Comparison of ENCODE assay signal across 9 cellular contexts in the genomic region with DNA sequence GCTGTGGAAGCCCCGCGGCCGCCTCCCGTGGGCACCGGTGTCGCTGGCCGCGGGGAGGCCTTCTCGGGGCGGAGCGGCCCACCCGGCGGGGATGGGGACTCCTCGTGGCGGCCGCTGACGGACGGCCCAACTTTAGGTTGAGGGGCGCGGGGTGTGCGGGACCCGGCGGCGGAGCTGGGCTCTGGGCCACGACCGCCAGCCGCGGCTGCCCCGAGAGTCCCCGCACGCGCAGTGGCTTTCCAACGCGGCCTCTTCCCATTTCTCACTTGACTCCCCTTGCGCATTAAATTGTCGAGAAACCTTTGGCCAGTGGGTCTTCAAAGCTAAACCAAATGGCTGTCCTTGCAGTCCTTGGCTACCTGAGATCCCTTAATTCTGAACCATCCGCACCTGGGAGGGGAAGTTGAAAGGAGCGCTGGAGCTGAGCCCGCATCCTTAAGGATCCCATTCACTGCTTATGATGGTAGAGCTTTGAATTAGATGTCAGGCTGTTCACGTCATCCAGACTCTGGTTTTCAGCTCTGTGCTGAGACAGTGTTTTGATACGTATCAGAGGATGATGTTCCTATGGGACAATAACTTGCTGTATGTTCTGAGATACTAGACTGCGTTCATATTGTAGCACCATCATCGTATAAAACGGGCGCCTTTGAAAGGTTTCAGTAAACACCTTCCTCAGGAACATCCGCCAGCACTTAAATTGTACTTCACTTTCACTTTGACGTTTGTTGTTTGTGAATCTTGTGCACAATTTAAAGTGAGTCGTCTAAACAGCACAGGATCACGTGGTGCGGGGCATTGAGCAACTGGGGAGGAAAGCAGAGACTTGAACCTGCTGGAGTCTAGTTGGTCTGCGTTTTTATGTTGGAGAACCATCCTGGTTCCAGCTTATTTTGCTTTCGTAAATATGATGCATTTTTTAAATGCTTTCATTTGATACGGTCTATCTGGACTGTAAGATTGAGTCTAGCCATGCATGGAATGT. TPM values are rescaled to one million over a fixed set of nuclear protein-coding genes. Genes with fewer than 3 reads are reported as not detected.
DNase-seq lines count a peak whose midpoint lies in the region; ATAC-seq, FAIRE-seq and TF ChIP-seq lines count a peak whose summit lies in the region.
"Had no signal": no experiment of that assay in that cellular context is flagged by ENCODE, and none has a peak within 500 bp of the region (broad histone marks: within the 10 kb centered on the region; RNA-seq: fewer than 3 reads in every experiment).

No MANE protein-coding gene starts in this region.

- no peaks in the 10 kb centered on the region for H3K27me3 ChIP-seq in CD4-positive, alpha-beta memory T cell (ENCODE audit: insufficient read depth, low read length)

- intact Hi-C loops in CD4-positive, alpha-beta memory T cell (cut with micrococcal nuclease): loop anchor here (1.0 to 10.0 kb wide), 3 partner anchors 102 to 1029 kb away; a partner anchor contains a TSS
- intact Hi-C loops in kidney (cut with DNase I): no loop called here

- peak overlapping the region; percentile 35 to 92 for H3K9ac ChIP-seq in kidney (ENCODE audit: low read length in 2 of 2)

- peak overlapping the region; percentile 86 to 97 (median 94) for H3K4me3 Mint-ChIP-seq in CD4-positive, alpha-beta memory T cell

- H3K27ac Mint-ChIP-seq in CD4-positive, alpha-beta memory T cell: peak overlapping the region; percentile 93 to 98 (median 96)

- peaks cover 43% of the 10 kb centered on the region for H3K4me1 ChIP-seq in CD4-positive, alpha-beta memory T cell (ENCODE audit: insufficient read depth, low read length)
- peaks cover 6 to 8% of the 10 kb centered on the region in 2 donors for H3K4me1 ChIP-seq in kidney (ENCODE audit: control insufficient read depth in 1 of 2, insufficient read depth in 1 of 2, low read depth in 1 of 2, low read length in 2 of 2)

- no peaks in the 10 kb centered on the region for H3K9me3 Mint-ChIP-seq in CD4-positive, alpha-beta memory T cell

- peak; percentile 35 for ATAC-seq in GM19452 (IDR thresholded peaks at IDR 0.05; ENCODE audit: unreplicated experiment)

- H3K4me1 Mint-ChIP-seq in CD4-positive, alpha-beta memory T cell: peaks cover 33 to 60% (median 44%) of the 10 kb centered on the region in 4 donors

- H3K27me3 Mint-ChIP-seq in CD4-positive, alpha-beta memory T cell: no peaks in the 10 kb centered on the region

- DNase-seq in CD4-positive, alpha-beta memory T cell: peak; percentile 74 to 90 (median 78)
- DNase-seq in Jurkat, Clone E6-1 (ENCODE audit: low read depth, low spot score): peak; percentile 75
- DNase-seq in activated CD4-positive, CD25-positive, alpha-beta regulatory T cell treated with anti-CD3 and anti-CD28 coated beads, Interleukin-2, amount 50 U/mL, for 16 hours (ENCODE audit: low read depth, low spot score): peak; percentile 47
- DNase-seq in caudate nucleus (lab: John Stamatoyannopoulos, UW): peak in 45 of 61 donors; percentile 8 to 79 (median 52)
- DNase-seq in kidney: peak; percentile 86
- peak; percentile 44 to 53 (median 52) for DNase-seq in stimulated activated CD4-positive, alpha-beta T cell treated with anti-CD3 and anti-CD28 coated beads, Interleukin-12 subunit alpha, Interleukin-12 subunit beta, amount 100 ng/mL, for 48 hours (ENCODE audit: low read depth in 2 of 3, low spot score in 1 of 3)
- DNase-seq in NCI-H2196 (lab: John Stamatoyannopoulos, UW; ENCODE audit: unreplicated experiment): no peak

- CTCF ChIA-PET in CD4-positive, alpha-beta memory T cell (lab: Charles Lee; ENCODE audit: partially characterized antibody): interaction anchor here (1.1 to 2.6 kb wide), 8 partner anchors 97 to 160 kb away, joined by 4 to 14 read pairs (median 6); no protein-coding TSS in a partner anchor

- POLR2A ChIA-PET in CD4-positive, alpha-beta memory T cell (lab: Charles Lee; ENCODE audit: partially characterized antibody): interaction anchor here (1.0 to 8.6 kb wide), 11 partner anchors 9 to 364 kb away, joined by 3 to 209 read pairs (median 7); a partner anchor contains a TSS

- FAIRE-seq in kidney (lab: Jason Lieb, UNC): no peak

- H3K36me3 ChIP-seq in CD4-positive, alpha-beta memory T cell (ENCODE audit: insufficient read depth, low read length): no peaks in the 10 kb centered on the region
- H3K36me3 ChIP-seq in kidney (ENCODE audit: control insufficient read depth in 1 of 2, insufficient read depth in 2 of 2, low read length in 2 of 2): no peaks in the 10 kb centered on the region

- peak overlapping the region; percentile 83 to 88 for H3K4me3 ChIP-seq in CD4-positive, alpha-beta memory T cell (ENCODE audit: low read length in 2 of 2)
- H3K4me3 ChIP-seq in Jurkat, Clone E6-1 (ENCODE audit: low read length): peak overlapping the region; percentile 85
- peak overlapping the region; percentile 83 to 97 for H3K4me3 ChIP-seq in kidney (ENCODE audit: low read length in 2 of 2)

- peak overlapping the region; percentile 78 for H3K27ac ChIP-seq in CD4-positive, alpha-beta memory T cell (ENCODE audit: low read depth, low read length)
- H3K27ac ChIP-seq in caudate nucleus (ENCODE audit: low read depth, low read length): peak overlapping the region; percentile 94
- H3K27ac ChIP-seq in kidney (ENCODE audit: low read depth in 2 of 2, low read length in 2 of 2): peak overlapping the region; percentile 82 to 85

- H3K9me3 ChIP-seq in CD4-positive, alpha-beta memory T cell (ENCODE audit: control insufficient read depth in 1 of 2, low read length in 2 of 2): no peaks in the 10 kb centered on the region
- no peaks in the 10 kb centered on the region for H3K9me3 ChIP-seq in kidney (ENCODE audit: control insufficient read depth in 1 of 2, low read length in 2 of 2)

- H3K36me3 Mint-ChIP-seq in CD4-positive, alpha-beta memory T cell: peaks cover 0 to 15% of the 10 kb centered on the region in 2 donors

- TF ChIP-seq CTCF in kidney (IDR thresholded peaks at IDR 0.05; ENCODE audit: borderline replicate concordance, extremely low read depth, insufficient read depth): no peak

RNA-seq across cellular contexts. Expression of a gene that starts 0.9 kb away (rescaled TPM):
- 10 to 100 TPM; 65.2 to 69.2 TPM for total RNA-seq in CD4-positive, alpha-beta memory T cell
- polyA plus RNA-seq in CD4-positive, alpha-beta memory T cell: 10 to 100 TPM; 23.1 to 24.6 TPM
- 10.0 TPM for polyA plus RNA-seq in Jurkat, Clone E6-1 (2012; ENCODE audit: insufficient read depth, insufficient read length)
- total RNA-seq in kidney: 18.1 TPM
- 7.8 TPM for polyA plus RNA-seq in kidney (ENCODE audit: insufficient read depth, low read depth, low replicate concordance)

RNA-seq across cellular contexts. Expression of a gene that starts 41.8 kb away (rescaled TPM):
- total RNA-seq in CD4-positive, alpha-beta memory T cell: not detected
- polyA plus RNA-seq in CD4-positive, alpha-beta memory T cell: not detected
- not detected for polyA plus RNA-seq in Jurkat, Clone E6-1 (2012; ENCODE audit: insufficient read depth, insufficient read length)
- total RNA-seq in kidney: not detected
- 1.3 TPM for polyA plus RNA-seq in kidney (ENCODE audit: insufficient read depth, low read depth, low replicate concordance)
- total RNA-seq: T-helper 2 cell treated with Interferon-gamma antibody and Interleukin-4, amounts not matched to agents 100 ng/mL and 5 ng/mL, for 36 hours had no signal
